ENCODE assay signal across 12 cellular contexts in the genomic region with DNA sequence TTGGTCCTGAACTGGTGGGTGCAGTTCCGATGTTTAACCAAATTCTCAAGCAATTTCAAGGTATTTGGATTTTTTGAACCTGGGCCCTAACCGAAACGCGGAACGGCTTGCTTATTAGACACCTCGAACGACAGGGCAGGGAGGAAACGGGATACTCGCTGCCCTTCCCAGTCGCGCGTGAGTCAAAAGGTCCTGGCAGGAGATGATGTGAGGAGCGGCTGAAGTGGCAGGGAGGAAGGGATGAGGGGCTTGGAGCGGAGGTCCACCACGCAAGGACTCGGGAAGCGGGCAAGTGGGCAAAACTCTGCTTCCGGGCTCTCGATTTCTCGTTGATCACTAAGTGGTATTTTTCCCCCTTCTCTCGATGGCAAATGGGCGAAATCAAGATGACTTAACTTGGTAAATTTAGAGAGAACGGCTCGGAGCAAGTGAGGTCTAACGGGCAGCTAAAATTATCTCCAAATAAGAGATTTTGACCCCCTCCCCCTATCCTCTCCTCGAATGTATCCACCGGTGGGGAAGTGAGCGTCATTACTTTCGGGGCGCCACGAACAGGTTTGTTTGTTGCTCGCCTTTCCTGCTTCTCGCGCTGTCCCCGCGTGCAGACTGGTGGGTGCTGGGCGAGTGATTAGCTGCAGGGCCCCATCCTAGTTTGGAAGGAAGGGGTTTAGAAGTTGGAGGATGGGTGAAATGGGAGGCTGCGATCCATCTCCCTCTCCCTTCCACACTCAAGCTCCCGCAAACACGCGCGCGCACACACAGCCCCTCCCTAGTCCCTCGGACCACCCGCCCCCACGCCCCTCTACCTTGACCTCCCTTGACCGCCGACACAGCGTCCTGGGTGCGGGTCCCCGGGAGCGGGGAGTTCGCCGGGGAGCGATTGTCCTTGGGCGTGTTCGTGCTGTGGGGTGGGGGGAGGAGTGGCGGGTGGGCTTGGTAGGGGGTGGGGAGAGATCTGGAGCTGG. TPM values are rescaled to one million over a fixed set of nuclear protein-coding genes. Genes with fewer than 3 reads are reported as not detected.
DNase-seq lines count a peak whose midpoint lies in the region; ATAC-seq and TF ChIP-seq lines count a peak whose summit lies in the region.
"Had no signal": no experiment of that assay in that cellular context is flagged by ENCODE, and none has a peak within 500 bp of the region (broad histone marks: within the 10 kb centered on the region; RNA-seq: fewer than 3 reads in every experiment).

No MANE protein-coding gene starts in this region.

- TF ChIP-seq CTCF in type B pancreatic cell (conservative IDR thresholded peaks at IDR 0.05), result no peak
- TF ChIP-seq CTCF in thyroid gland (IDR thresholded peaks at IDR 0.05), result no peak

- H3K4me3 ChIP-seq in thyroid gland (replicated peaks in 1 of 3), result peak overlapping the region in 1 of 3 donors; percentile 6
- H3K4me3 ChIP-seq: BLaER1 had no signal

- no peak for DNase-seq in activated CD8-positive, alpha-beta memory T cell treated with anti-CD3 and anti-CD28 coated beads, Interleukin-2, amount 10 ng/mL, durations not matched to agents 7 days and 5 days
- no peak for DNase-seq in activated CD8-positive, alpha-beta memory T cell treated with anti-CD3 and anti-CD28 coated beads for 24 hours
- DNase-seq in ecto neural progenitor cell (ENCODE audit: low spot score) (peak; percentile 69), myocyte (ENCODE audit: low read depth) (peak; percentile 44), type B pancreatic cell (ENCODE audit: extremely low spot score, unreplicated experiment) (no peak), COR-L47 (lab: John Stamatoyannopoulos, UW) (no peak), thyroid gland (no peak)
- DNase-seq: NCI-H1092 treated with DMSO at 0.1 percent for 48 hours; stimulated activated CD4-positive, alpha-beta T cell treated with anti-CD3 and anti-CD28 coated beads, Interleukin-2, amount 100 ng/mL, for 24 hours had no signal

- no peak for TF ChIP-seq POLR2A in thyroid gland (IDR thresholded peaks at IDR 0.05)

- H3K36me3 ChIP-seq in thyroid gland, result no peaks in the 10 kb centered on the region
- H3K36me3 ChIP-seq: BLaER1, SJSA1 had no signal

- no peaks in the 10 kb centered on the region for H3K36me3 Mint-ChIP-seq in activated CD8-positive, alpha-beta memory T cell treated with anti-CD3 and anti-CD28 coated beads, Interleukin-2, amount 10 ng/mL, durations not matched to agents 7 days and 5 days
- no peaks in the 10 kb centered on the region for H3K36me3 Mint-ChIP-seq in type B pancreatic cell

- CTCF ChIA-PET in activated CD8-positive, alpha-beta memory T cell treated with anti-CD3 and anti-CD28 coated beads, Interleukin-2, amount 10 ng/mL, durations not matched to agents 7 days and 5 days (lab: Charles Lee), result no interaction called here

- no peak for ATAC-seq in activated CD8-positive, alpha-beta memory T cell treated with anti-CD3 and anti-CD28 coated beads, Interleukin-2, amount 10 ng/mL, durations not matched to agents 7 days and 5 days
- no peak for ATAC-seq in GM18909 (IDR thresholded peaks at IDR 0.05; ENCODE audit: poor library complexity, unreplicated experiment)

- H3K9me3 ChIP-seq in thyroid gland, result no peaks in the 10 kb centered on the region
- H3K9me3 ChIP-seq: SJSA1 had no signal

- peaks cover 29 to 45% of the 10 kb centered on the region in 2 donors for H3K4me1 ChIP-seq in thyroid gland
- H3K4me1 ChIP-seq: BLaER1 had no signal

- no peak overlapping the region for H3K27ac ChIP-seq in thyroid gland
- H3K27ac ChIP-seq: BLaER1, SJSA1 had no signal

- intact Hi-C loops in thyroid gland (cut with DNase I), result no loop called here

- peak overlapping the region; percentile 39 for H3K27ac Mint-ChIP-seq in activated CD8-positive, alpha-beta memory T cell treated with anti-CD3 and anti-CD28 coated beads, Interleukin-2, amount 10 ng/mL, durations not matched to agents 7 days and 5 days
- H3K27ac Mint-ChIP-seq in type B pancreatic cell, result peak overlapping the region; percentile 85

- no peaks in the 10 kb centered on the region for H3K9me3 Mint-ChIP-seq in activated CD8-positive, alpha-beta memory T cell treated with anti-CD3 and anti-CD28 coated beads, Interleukin-2, amount 10 ng/mL, durations not matched to agents 7 days and 5 days (ENCODE audit: low read depth)
- no peaks in the 10 kb centered on the region for H3K9me3 Mint-ChIP-seq in type B pancreatic cell

- H3K27me3 Mint-ChIP-seq in activated CD8-positive, alpha-beta memory T cell treated with anti-CD3 and anti-CD28 coated beads, Interleukin-2, amount 10 ng/mL, durations not matched to agents 7 days and 5 days, result peaks cover 52% of the 10 kb centered on the region
- H3K27me3 Mint-ChIP-seq in type B pancreatic cell, result peaks cover 61% of the 10 kb centered on the region

- WGBS in thyroid gland, 2 donors, result 3 to 4% methylated on average over 53 to 56 of the region's 58 CpGs

- peaks cover 3% of the 10 kb centered on the region for H3K4me1 Mint-ChIP-seq in activated CD8-positive, alpha-beta memory T cell treated with anti-CD3 and anti-CD28 coated beads, Interleukin-2, amount 10 ng/mL, durations not matched to agents 7 days and 5 days
- H3K4me1 Mint-ChIP-seq in type B pancreatic cell (ENCODE audit: unreplicated experiment), result peaks cover 26% of the 10 kb centered on the region

- peaks cover 9% of the 10 kb centered on the region for H3K27me3 ChIP-seq in thyroid gland

- H3K4me3 Mint-ChIP-seq in activated CD8-positive, alpha-beta memory T cell treated with anti-CD3 and anti-CD28 coated beads, Interleukin-2, amount 10 ng/mL, durations not matched to agents 7 days and 5 days, result no peak overlapping the region
- no peak overlapping the region for H3K4me3 Mint-ChIP-seq in type B pancreatic cell

RNA-seq across cellular contexts. Expression of a gene that starts 1.0 kb away (rescaled TPM):
- not detected for total RNA-seq in activated CD8-positive, alpha-beta memory T cell treated with anti-CD3 and anti-CD28 coated beads, Interleukin-2, amount 10 ng/mL, durations not matched to agents 7 days and 5 days
- total RNA-seq in myocyte (1.0 and 1.9 TPM in 2 replicates), type B pancreatic cell (ENCODE audit: low replicate concordance) (13.0 and 16.7 TPM in 2 replicates), thyroid gland (not detected)
- polyA plus RNA-seq in myocyte (2012), result 9.4 TPM

Comparison
In these comparisons a context has a peak if more than half of its experiments do, and no peak if none do; other contexts are left out.
1. DNase-seq: peak in ecto neural progenitor cell (single experiment) and myocyte (single experiment); none in activated CD8-positive, alpha-beta memory T cell treated with anti-CD3 and anti-CD28 coated beads, Interleukin-2, amount 10 ng/mL, durations not matched to agents 7 days and 5 days (single experiment), activated CD8-positive, alpha-beta memory T cell treated with anti-CD3 and anti-CD28 coated beads for 24 hours (single experiment), type B pancreatic cell (single experiment), COR-L47 (single experiment) and thyroid gland (0 of 2).